In genomic region chr15:77625376-77625775, GRCh38 we compare ENCODE assay signal across 15 cellular contexts.
A peak's percentile ranks its signal among the peaks of the same experiment; 100 is the strongest.
DNase-seq lines count a peak whose midpoint lies in the region; ATAC-seq and TF ChIP-seq lines count a peak whose summit lies in the region.
"Had no signal": no experiment of that assay in that cellular context is flagged by ENCODE, and none has a peak within 500 bp of the region (broad histone marks: within the 10 kb centered on the region; RNA-seq: fewer than 3 reads in every experiment).

No MANE protein-coding gene starts in this region.

- CTCF ChIA-PET in activated naive CD4-positive, alpha-beta T cell treated with anti-CD3 and anti-CD28 coated beads, Interleukin-2, amount 10 ng/mL, durations not matched to agents 7 days and 5 days (lab: Charles Lee): interaction anchor here (1.4 kb wide), 1 partner anchor 9 kb away, joined by 3 read pairs; no protein-coding TSS in a partner anchor

- H3K27ac Mint-ChIP-seq in activated naive CD4-positive, alpha-beta T cell treated with anti-CD3 and anti-CD28 coated beads, Interleukin-2, amount 50 U/mL, for 24 hours: peak overlapping the region; percentile 32
- H3K27ac Mint-ChIP-seq in activated naive CD4-positive, alpha-beta T cell treated with anti-CD3 and anti-CD28 coated beads, Interleukin-2, amount 10 ng/mL, durations not matched to agents 7 days and 5 days: no peak overlapping the region
- no peak overlapping the region for H3K27ac Mint-ChIP-seq in stimulated activated memory B cell treated with anti-CD40 and anti-IgM and Interleukin-4, amounts not matched to agents 10 μg/mL and 1 μg/mL and 100 μg/mL, for 72 hours
- H3K27ac Mint-ChIP-seq: B cell; CD4-positive, alpha-beta memory T cell had no signal

- H3K36me3 Mint-ChIP-seq in activated naive CD4-positive, alpha-beta T cell treated with anti-CD3 and anti-CD28 coated beads, Interleukin-2, amount 50 U/mL, for 24 hours: no peaks in the 10 kb centered on the region
- H3K36me3 Mint-ChIP-seq in activated naive CD4-positive, alpha-beta T cell treated with anti-CD3 and anti-CD28 coated beads, Interleukin-2, amount 10 ng/mL, durations not matched to agents 7 days and 5 days: no peaks in the 10 kb centered on the region
- H3K36me3 Mint-ChIP-seq in stimulated activated memory B cell treated with anti-CD40 and anti-IgM and Interleukin-4, amounts not matched to agents 10 μg/mL and 1 μg/mL and 100 μg/mL, for 72 hours: no peaks in the 10 kb centered on the region
- H3K36me3 Mint-ChIP-seq: CD4-positive, alpha-beta memory T cell had no signal

- H3K4me1 Mint-ChIP-seq in activated naive CD4-positive, alpha-beta T cell treated with anti-CD3 and anti-CD28 coated beads, Interleukin-2, amount 50 U/mL, for 24 hours: no peaks in the 10 kb centered on the region
- H3K4me1 Mint-ChIP-seq in activated naive CD4-positive, alpha-beta T cell treated with anti-CD3 and anti-CD28 coated beads, Interleukin-2, amount 10 ng/mL, durations not matched to agents 7 days and 5 days: no peaks in the 10 kb centered on the region
- no peaks in the 10 kb centered on the region for H3K4me1 Mint-ChIP-seq in stimulated activated memory B cell treated with anti-CD40 and anti-IgM and Interleukin-4, amounts not matched to agents 10 μg/mL and 1 μg/mL and 100 μg/mL, for 72 hours
- H3K4me1 Mint-ChIP-seq: B cell; CD4-positive, alpha-beta memory T cell had no signal

- no peak overlapping the region for H3K4me3 Mint-ChIP-seq in activated naive CD4-positive, alpha-beta T cell treated with anti-CD3 and anti-CD28 coated beads, Interleukin-2, amount 50 U/mL, for 24 hours
- H3K4me3 Mint-ChIP-seq in activated naive CD4-positive, alpha-beta T cell treated with anti-CD3 and anti-CD28 coated beads, Interleukin-2, amount 10 ng/mL, durations not matched to agents 7 days and 5 days: no peak overlapping the region
- H3K4me3 Mint-ChIP-seq in stimulated activated memory B cell treated with anti-CD40 and anti-IgM and Interleukin-4, amounts not matched to agents 10 μg/mL and 1 μg/mL and 100 μg/mL, for 72 hours: no peak overlapping the region
- H3K4me3 Mint-ChIP-seq: B cell; CD4-positive, alpha-beta memory T cell; H9 had no signal

- H3K27me3 Mint-ChIP-seq in activated naive CD4-positive, alpha-beta T cell treated with anti-CD3 and anti-CD28 coated beads, Interleukin-2, amount 50 U/mL, for 24 hours: peaks cover 3% of the 10 kb centered on the region
- H3K27me3 Mint-ChIP-seq in activated naive CD4-positive, alpha-beta T cell treated with anti-CD3 and anti-CD28 coated beads, Interleukin-2, amount 10 ng/mL, durations not matched to agents 7 days and 5 days: peaks cover 26% of the 10 kb centered on the region
- H3K27me3 Mint-ChIP-seq in stimulated activated memory B cell treated with anti-CD40 and anti-IgM and Interleukin-4, amounts not matched to agents 10 μg/mL and 1 μg/mL and 100 μg/mL, for 72 hours: peaks cover 30% of the 10 kb centered on the region

- no peak for ATAC-seq in GM19452 (IDR thresholded peaks at IDR 0.05; ENCODE audit: unreplicated experiment)
- no peak for ATAC-seq in HG02623 (IDR thresholded peaks at IDR 0.05; ENCODE audit: unreplicated experiment)
- no peak for ATAC-seq in stimulated activated memory B cell treated with anti-CD40 and anti-IgM and Interleukin-4, amounts not matched to agents 10 μg/mL and 1 μg/mL and 100 μg/mL, for 72 hours

- no peak for TF ChIP-seq CTCF in GM20000 (IDR thresholded peaks at IDR 0.05; ENCODE audit: extremely low read depth, missing control alignments)

- DNase-seq in activated naive CD4-positive, alpha-beta T cell treated with anti-CD3 and anti-CD28 coated beads, Interleukin-2, amount 10 ng/mL, durations not matched to agents 7 days and 5 days: no peak
- DNase-seq in GM20000 (ENCODE audit: low spot score): peak; percentile 30
- DNase-seq: CD4-positive, alpha-beta memory T cell; DMS53; GF-D8; GM23248; H9; Karpas-422 had no signal

- H3K27ac ChIP-seq in angular gyrus (ENCODE audit: low read depth, low read length): peak overlapping the region; percentile 8
- H3K27ac ChIP-seq: C4-2B, GM23248 had no signal

- no peaks in the 10 kb centered on the region for H3K9me3 Mint-ChIP-seq in activated naive CD4-positive, alpha-beta T cell treated with anti-CD3 and anti-CD28 coated beads, Interleukin-2, amount 50 U/mL, for 24 hours
- no peaks in the 10 kb centered on the region for H3K9me3 Mint-ChIP-seq in activated naive CD4-positive, alpha-beta T cell treated with anti-CD3 and anti-CD28 coated beads, Interleukin-2, amount 10 ng/mL, durations not matched to agents 7 days and 5 days
- no peaks in the 10 kb centered on the region for H3K9me3 Mint-ChIP-seq in stimulated activated memory B cell treated with anti-CD40 and anti-IgM and Interleukin-4, amounts not matched to agents 10 μg/mL and 1 μg/mL and 100 μg/mL, for 72 hours
- H3K9me3 Mint-ChIP-seq: CD4-positive, alpha-beta memory T cell; H9 had no signal
